23 cellular contexts compared by ENCODE assay signal in the genomic region with DNA sequence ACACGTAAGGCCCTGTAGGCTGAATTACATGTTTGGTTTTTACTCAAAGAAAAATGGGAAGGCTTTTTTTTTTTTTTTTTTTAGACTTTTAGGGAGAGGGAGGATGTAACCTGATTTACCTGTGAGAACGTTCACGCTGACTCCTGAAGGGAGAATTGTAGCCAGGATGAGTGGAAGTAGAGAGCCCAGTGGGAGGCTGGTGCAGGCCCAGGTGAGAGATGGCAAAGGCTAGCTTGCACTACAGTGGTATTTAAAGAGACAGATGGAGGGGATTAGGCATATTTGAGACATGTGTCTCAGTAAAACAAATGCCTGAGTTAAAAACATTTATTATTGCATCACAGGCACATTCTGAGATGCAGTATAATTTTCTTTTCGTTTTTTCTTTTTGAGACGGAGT.
"Had no signal": no experiment of that assay in that cellular context is flagged by ENCODE, and none has a peak within 500 bp of the region (broad histone marks: within the 10 kb centered on the region; RNA-seq: fewer than 3 reads in every experiment).

No MANE protein-coding gene starts in this region.

- H3K36me3 Mint-ChIP-seq: memory B cell; naive thymus-derived CD4-positive, alpha-beta T cell; natural killer cell treated with Interleukin-12 subunit alpha and Interleukin-12 subunit beta and Interleukin-15 and Interleukin-18, amount 100 ng/mL, for 72 hours; stimulated activated memory B cell treated with anti-CD40 and anti-IgM and Interleukin-4, amounts not matched to agents 10 μg/mL and 1 μg/mL and 100 μg/mL, for 72 hours; type B pancreatic cell had no signal

- DNase-seq: islet precursor cell; left ventricle myocardium inferior; midbrain; mucosa of descending colon; naive thymus-derived CD4-positive, alpha-beta T cell; ovary; right lobe of liver; stimulated activated CD4-positive, alpha-beta T cell treated with anti-CD3 and anti-CD28 coated beads, Interleukin-1b, Interleukin-23, amount 100 ng/mL, for 48 hours; stimulated activated CD4-positive, alpha-beta T cell treated with anti-CD3 and anti-CD28 coated beads, Interleukin-2, amount 100 ng/mL, for 48 hours; stimulated activated CD4-positive, alpha-beta T cell treated with anti-CD3 and anti-CD28 coated beads, Interleukin-4, amount 100 ng/mL, for 4 hours; stimulated activated CD8-positive, alpha-beta memory T cell treated with anti-CD3 and anti-CD28 coated beads, Interleukin-4, amount 100 ng/mL, for 48 hours; stimulated activated naive CD4-positive, alpha-beta T cell treated with Interleukin-2 at 50 U/mL for 16 hours; stimulated activated naive CD8-positive, alpha-beta T cell treated with anti-CD3 and anti-CD28 coated beads, Interleukin-15, amount 100 ng/mL, for 72 hours; uterus had no signal

- H3K4me1 ChIP-seq: right atrium auricular region, right lobe of liver, tibial nerve, uterus had no signal

- H3K27me3 Mint-ChIP-seq: memory B cell; natural killer cell treated with Interleukin-12 subunit alpha and Interleukin-12 subunit beta and Interleukin-15 and Interleukin-18, amount 100 ng/mL, for 72 hours; progenitor cell of endocrine pancreas; stimulated activated memory B cell treated with anti-CD40 and anti-IgM and Interleukin-4, amounts not matched to agents 10 μg/mL and 1 μg/mL and 100 μg/mL, for 72 hours; stimulated activated naive CD8-positive, alpha-beta T cell treated with anti-CD3 and anti-CD28 coated beads, Interleukin-15, amount 100 ng/mL, for 72 hours had no signal

- H3K27ac ChIP-seq: left ventricle myocardium inferior, ovary, right atrium auricular region, right lobe of liver, tibial nerve, uterus had no signal

- H3K4me3 Mint-ChIP-seq: memory B cell; naive thymus-derived CD4-positive, alpha-beta T cell; natural killer cell treated with Interleukin-12 subunit alpha and Interleukin-12 subunit beta and Interleukin-15 and Interleukin-18, amount 100 ng/mL, for 72 hours; stimulated activated memory B cell treated with anti-CD40 and anti-IgM and Interleukin-4, amounts not matched to agents 10 μg/mL and 1 μg/mL and 100 μg/mL, for 72 hours; stimulated activated naive CD8-positive, alpha-beta T cell treated with anti-CD3 and anti-CD28 coated beads, Interleukin-15, amount 100 ng/mL, for 72 hours; type B pancreatic cell had no signal

- H3K9me3 Mint-ChIP-seq: memory B cell had no signal

- H3K4me3 ChIP-seq: left ventricle myocardium inferior, lung, mucosa of descending colon, ovary, right atrium auricular region, right lobe of liver, smooth muscle cell, tibial nerve, uterus had no signal

- H3K27ac Mint-ChIP-seq: memory B cell; naive thymus-derived CD4-positive, alpha-beta T cell; natural killer cell treated with Interleukin-12 subunit alpha and Interleukin-12 subunit beta and Interleukin-15 and Interleukin-18, amount 100 ng/mL, for 72 hours; progenitor cell of endocrine pancreas; stimulated activated memory B cell treated with anti-CD40 and anti-IgM and Interleukin-4, amounts not matched to agents 10 μg/mL and 1 μg/mL and 100 μg/mL, for 72 hours; stimulated activated naive CD8-positive, alpha-beta T cell treated with anti-CD3 and anti-CD28 coated beads, Interleukin-15, amount 100 ng/mL, for 72 hours; type B pancreatic cell had no signal

- ATAC-seq: mucosa of descending colon; naive thymus-derived CD4-positive, alpha-beta T cell; natural killer cell treated with Interleukin-12 subunit alpha and Interleukin-12 subunit beta and Interleukin-15 and Interleukin-18, amount 100 ng/mL, for 72 hours; right lobe of liver; stimulated activated memory B cell treated with anti-CD40 and anti-IgM and Interleukin-4, amounts not matched to agents 10 μg/mL and 1 μg/mL and 100 μg/mL, for 72 hours; stimulated activated naive CD8-positive, alpha-beta T cell treated with anti-CD3 and anti-CD28 coated beads, Interleukin-15, amount 100 ng/mL, for 72 hours had no signal

- H3K27me3 ChIP-seq: ovary, right atrium auricular region, right lobe of liver, tibial nerve, uterus had no signal

- H3K36me3 ChIP-seq: left ventricle myocardium inferior, ovary, right atrium auricular region, right lobe of liver, tibial nerve, uterus had no signal

- H3K4me2 ChIP-seq: smooth muscle cell had no signal

- H3K4me1 Mint-ChIP-seq: memory B cell; naive thymus-derived CD4-positive, alpha-beta T cell; stimulated activated memory B cell treated with anti-CD40 and anti-IgM and Interleukin-4, amounts not matched to agents 10 μg/mL and 1 μg/mL and 100 μg/mL, for 72 hours; stimulated activated naive CD8-positive, alpha-beta T cell treated with anti-CD3 and anti-CD28 coated beads, Interleukin-15, amount 100 ng/mL, for 72 hours had no signal
